In the genomic region with DNA sequence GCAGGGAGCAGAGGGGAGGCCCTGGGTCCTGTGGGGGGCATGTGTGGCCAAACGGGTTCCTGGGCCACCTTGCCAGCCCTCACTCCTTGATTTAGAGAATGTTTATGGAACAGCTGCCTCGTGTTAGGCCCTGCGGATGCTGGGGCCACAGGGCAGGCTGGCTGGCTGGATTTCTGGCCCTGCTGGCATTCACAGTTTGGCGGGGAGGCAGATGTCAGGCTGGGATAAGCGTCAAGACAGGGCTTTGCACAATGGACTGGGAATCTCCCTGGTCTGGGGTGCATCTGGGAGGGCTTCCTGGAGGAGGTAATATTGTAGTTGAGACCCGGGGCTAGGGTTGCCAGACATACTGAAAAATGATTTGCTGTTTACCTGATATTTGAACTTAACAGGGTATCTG, we compare ENCODE assay signal across 15 cellular contexts. TPM values are rescaled to one million over a fixed set of nuclear protein-coding genes. Genes with fewer than 3 reads are reported as not detected.
DNase-seq lines count a peak whose midpoint lies in the region; ATAC-seq, FAIRE-seq and TF ChIP-seq lines count a peak whose summit lies in the region.
"Had no signal": no experiment of that assay in that cellular context is flagged by ENCODE, and none has a peak within 500 bp of the region (broad histone marks: within the 10 kb centered on the region; RNA-seq: fewer than 3 reads in every experiment).

No MANE protein-coding gene starts in this region.

- DNase-seq in SK-N-SH (peak; percentile 53), colonic mucosa (no peak), type B pancreatic cell (ENCODE audit: extremely low spot score, unreplicated experiment) (peak; percentile 67), urothelium cell line (ENCODE audit: low spot score) (no peak), NCI-H1105 treated with DMSO at 0.1 percent for 48 hours (lab: John Stamatoyannopoulos, UW) (no peak)
- DNase-seq: 8988T; Karpas-422; stimulated activated CD4-positive, alpha-beta T cell treated with anti-CD3 and anti-CD28 coated beads, Interleukin-4, amount 100 ng/mL, for 1 hour had no signal

- H3K9me3 ChIP-seq in SK-N-SH = no peaks in the 10 kb centered on the region
- no peaks in the 10 kb centered on the region for H3K9me3 ChIP-seq in colonic mucosa
- H3K9me3 ChIP-seq in muscle layer of duodenum (ENCODE audit: control insufficient read depth in 1 of 2, low read length in 2 of 2) = no peaks in the 10 kb centered on the region

- H4K20me1 ChIP-seq in SK-N-SH (ENCODE audit: insufficient read depth) = peaks cover 77% of the 10 kb centered on the region

- 74% methylated on average over 6 of the region's 6 CpGs for WGBS in SK-N-SH (ENCODE audit: low lambda C conversion rate)

- peaks cover 28% of the 10 kb centered on the region for H3F3A ChIP-seq in SK-N-SH (replicated peaks; ENCODE audit: insufficient read depth)

- no peak for FAIRE-seq in urothelium cell line (lab: Jason Lieb, UNC)
- FAIRE-seq: GM12892, H54 had no signal

- no peaks in the 10 kb centered on the region for H3K27me3 Mint-ChIP-seq in type B pancreatic cell
- H3K27me3 Mint-ChIP-seq: stimulated activated naive CD8-positive, alpha-beta T cell treated with anti-CD3 and anti-CD28 coated beads, Interleukin-15, Interleukin-2, amounts not matched to agents 100 ng/mL and 50 ng/mL, for 24 hours had no signal

- H3K27ac ChIP-seq in SK-N-SH (ENCODE audit: low read depth in 2 of 2, low read length in 1 of 2) (peak overlapping the region; percentile 20 to 63; a peak in 3 of 4 replicates), colonic mucosa (peak overlapping the region; percentile 29), muscle layer of duodenum (ENCODE audit: low read length) (peak overlapping the region; percentile 61)
- H3K27ac ChIP-seq: parathyroid adenoma had no signal

- no peak overlapping the region for H3K4me3 ChIP-seq in SK-N-SH (ENCODE audit: low read depth in 2 of 2, low read length in 1 of 2)
- no peak overlapping the region for H3K4me3 ChIP-seq in colonic mucosa
- H3K4me3 ChIP-seq in muscle layer of duodenum (ENCODE audit: low read depth in 1 of 2, low read length in 2 of 2) = peak overlapping the region; percentile 30 to 37

- CTCF ChIA-PET in SK-N-SH (lab: Yijun Ruan, JAX) = interaction anchor here (1.2 to 1.7 kb wide), 4 partner anchors 12 to 80 kb away, joined by 4 to 5 read pairs (median 4); no protein-coding TSS in a partner anchor

- peaks cover 97% of the 10 kb centered on the region for H3K79me2 ChIP-seq in SK-N-SH (ENCODE audit: insufficient read depth)
- H3K79me2 ChIP-seq: parathyroid adenoma had no signal

- POLR2A ChIA-PET in SK-N-SH (lab: Yijun Ruan, JAX) = interaction anchor here (0.7 kb wide), 1 partner anchor 12 kb away, joined by 3 read pairs; no protein-coding TSS in a partner anchor

- H3K27ac Mint-ChIP-seq in type B pancreatic cell = peak overlapping the region; percentile 44
- H3K27ac Mint-ChIP-seq: stimulated activated naive CD8-positive, alpha-beta T cell treated with anti-CD3 and anti-CD28 coated beads, Interleukin-15, Interleukin-2, amounts not matched to agents 100 ng/mL and 50 ng/mL, for 24 hours had no signal

- no peaks in the 10 kb centered on the region for H3K9me3 Mint-ChIP-seq in type B pancreatic cell
- H3K9me3 Mint-ChIP-seq: stimulated activated naive CD8-positive, alpha-beta T cell treated with anti-CD3 and anti-CD28 coated beads, Interleukin-15, Interleukin-2, amounts not matched to agents 100 ng/mL and 50 ng/mL, for 24 hours had no signal

- peaks cover 38% of the 10 kb centered on the region for H3K4me1 Mint-ChIP-seq in type B pancreatic cell (ENCODE audit: unreplicated experiment)

- no peak for TF ChIP-seq EP300 in SK-N-SH (IDR thresholded peaks at IDR 0.05; ENCODE audit: borderline replicate concordance in 1 of 2, low read depth in 1 of 2, low read length in 1 of 2)

- H3K4me1 ChIP-seq in SK-N-SH (ENCODE audit: control insufficient read depth in 1 of 2, insufficient read depth in 2 of 2, low read depth in 1 of 2, low read length in 1 of 2) (peaks cover 43 to 48% of the 10 kb centered on the region in 2 experiments; a peak in 3 of 4 replicates), colonic mucosa (peaks cover 5% of the 10 kb centered on the region), muscle layer of duodenum (ENCODE audit: control insufficient read depth in 1 of 2, insufficient read depth in 2 of 2, low read length in 2 of 2) (peaks cover 4 to 46% of the 10 kb centered on the region in 2 donors)
- H3K4me1 ChIP-seq: parathyroid adenoma had no signal

- ATAC-seq in SK-N-SH treated with all-trans-retinoic acid at 6 μM for 48 hours (no peak), HG02623 (IDR thresholded peaks at IDR 0.05; ENCODE audit: unreplicated experiment) (no peak)

- H2AFZ ChIP-seq in SK-N-SH (ENCODE audit: low read depth) = no peak overlapping the region
- H2AFZ ChIP-seq: parathyroid adenoma had no signal

- H3K36me3 ChIP-seq in SK-N-SH (replicated peaks in 1 of 2; ENCODE audit: control insufficient read depth in 1 of 2, insufficient read depth in 2 of 2, low read length in 1 of 2) (no peaks in the 10 kb centered on the region), colonic mucosa (no peaks in the 10 kb centered on the region), muscle layer of duodenum (ENCODE audit: control insufficient read depth in 1 of 2, insufficient read depth in 2 of 2, low read length in 2 of 2) (no peaks in the 10 kb centered on the region)

- TF ChIP-seq RAD21 in SK-N-SH (IDR thresholded peaks at IDR 0.05; ENCODE audit: low read length) = no peak

- H3K36me3 Mint-ChIP-seq in type B pancreatic cell = no peaks in the 10 kb centered on the region

- intact Hi-C loops in colonic mucosa (cut with DNase I) = no loop called here

- peak overlapping the region; percentile 37 for H3K4me3 Mint-ChIP-seq in type B pancreatic cell
- H3K4me3 Mint-ChIP-seq: stimulated activated naive CD8-positive, alpha-beta T cell treated with anti-CD3 and anti-CD28 coated beads, Interleukin-15, Interleukin-2, amounts not matched to agents 100 ng/mL and 50 ng/mL, for 24 hours had no signal

- H3K9ac ChIP-seq in SK-N-SH = no peak overlapping the region
- no peak overlapping the region for H3K9ac ChIP-seq in colonic mucosa (ENCODE audit: low read depth in 2 of 2, low read length in 2 of 2)
- H3K9ac ChIP-seq: parathyroid adenoma had no signal

- no peaks in the 10 kb centered on the region for H3K9me2 ChIP-seq in SK-N-SH

- peak overlapping the region; percentile 83 for H3K4me2 ChIP-seq in SK-N-SH

- H3K27me3 ChIP-seq in SK-N-SH (ENCODE audit: insufficient read depth) (no peaks in the 10 kb centered on the region), colonic mucosa (no peaks in the 10 kb centered on the region), muscle layer of duodenum (ENCODE audit: low read depth, low read length) (no peaks in the 10 kb centered on the region)

- TF ChIP-seq CTCF in SK-N-SH (IDR thresholded peaks at IDR 0.05) = no peak
- TF ChIP-seq CTCF in colonic mucosa (IDR thresholded peaks at IDR 0.05) = no peak
- TF ChIP-seq CTCF in type B pancreatic cell (conservative IDR thresholded peaks at IDR 0.05) = no peak

TF ChIP-seq in SK-N-SH, 30 proteins besides CTCF, POLR2A, EP300 and RAD21 (continues in another document):
- TF ChIP-seq SMC3 (IDR thresholded peaks at IDR 0.05; ENCODE audit: low read depth, low read length) = no peak
- TF ChIP-seq POLR2AphosphoS5 (IDR thresholded peaks at IDR 0.05; ENCODE audit: low read depth, low read length) = no peak
- TF ChIP-seq RFX5 (IDR thresholded peaks at IDR 0.05; ENCODE audit: low read length) = no peak
- no peak for TF ChIP-seq CHD2 (IDR thresholded peaks at IDR 0.05; ENCODE audit: low read length, partially characterized antibody)
- TF ChIP-seq TEAD4 (IDR thresholded peaks at IDR 0.05; ENCODE audit: borderline replicate concordance, insufficient read depth) = no peak
- TF ChIP-seq RXRA (IDR thresholded peaks at IDR 0.05; ENCODE audit: borderline replicate concordance, low read depth) = no peak
- TF ChIP-seq ELF1 (IDR thresholded peaks at IDR 0.05) = no peak
- no peak for TF ChIP-seq EZH2phosphoT487 (IDR thresholded peaks at IDR 0.05; ENCODE audit: borderline replicate concordance, low read depth)
- no peak for TF ChIP-seq SIN3A (IDR thresholded peaks at IDR 0.05; ENCODE audit: borderline replicate concordance, low read depth, low read length)
- no peak for TF ChIP-seq NRF1 (IDR thresholded peaks at IDR 0.05; ENCODE audit: low read depth, low read length)
- TF ChIP-seq FOXJ3 (CRISPR knock-in tag; IDR thresholded peaks at IDR 0.05) = no peak
- TF ChIP-seq MXI1 (IDR thresholded peaks at IDR 0.05; ENCODE audit: low read depth, low read length) = no peak
- TF ChIP-seq GATA2 (CRISPR knock-in tag; IDR thresholded peaks at IDR 0.05) = no peak

TF ChIP-seq in SK-N-SH treated with all-trans-retinoic acid at 6 μM for 48 hours, 23 proteins besides CTCF, POLR2A, EP300 and RAD21 (continues in another document):
- no peak for TF ChIP-seq ISL1 (CRISPR knock-in tag; IDR thresholded peaks at IDR 0.05)
- no peak for TF ChIP-seq ESRRG (CRISPR knock-in tag; IDR thresholded peaks at IDR 0.05)
- TF ChIP-seq, protein P1, sequence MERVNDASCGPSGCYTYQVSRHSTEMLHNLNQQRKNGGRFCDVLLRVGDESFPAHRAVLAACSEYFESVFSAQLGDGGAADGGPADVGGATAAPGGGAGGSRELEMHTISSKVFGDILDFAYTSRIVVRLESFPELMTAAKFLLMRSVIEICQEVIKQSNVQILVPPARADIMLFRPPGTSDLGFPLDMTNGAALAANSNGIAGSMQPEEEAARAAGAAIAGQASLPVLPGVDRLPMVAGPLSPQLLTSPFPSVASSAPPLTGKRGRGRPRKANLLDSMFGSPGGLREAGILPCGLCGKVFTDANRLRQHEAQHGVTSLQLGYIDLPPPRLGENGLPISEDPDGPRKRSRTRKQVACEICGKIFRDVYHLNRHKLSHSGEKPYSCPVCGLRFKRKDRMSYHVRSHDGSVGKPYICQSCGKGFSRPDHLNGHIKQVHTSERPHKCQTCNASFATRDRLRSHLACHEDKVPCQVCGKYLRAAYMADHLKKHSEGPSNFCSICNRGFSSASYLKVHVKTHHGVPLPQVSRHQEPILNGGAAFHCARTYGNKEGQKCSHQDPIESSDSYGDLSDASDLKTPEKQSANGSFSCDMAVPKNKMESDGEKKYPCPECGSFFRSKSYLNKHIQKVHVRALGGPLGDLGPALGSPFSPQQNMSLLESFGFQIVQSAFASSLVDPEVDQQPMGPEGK (CRISPR knock-in tag; IDR thresholded peaks at IDR 0.05; ENCODE audit: borderline replicate concordance) = no peak
- no peak for TF ChIP-seq ZNF70 (CRISPR knock-in tag; IDR thresholded peaks at IDR 0.05)

RNA-seq across cellular contexts. Expression of a gene that starts 13.8 kb away (rescaled TPM):
- 40.6 and 52.9 TPM in 2 replicates for polyA plus RNA-seq in SK-N-SH (2012; rRNA removed)
- polyA plus RNA-seq in SK-N-SH (2012; cell fraction: cytosol; rRNA removed) = 30.8 and 37.3 TPM in 2 replicates
- 21.5 and 23.7 TPM in 2 replicates for polyA plus RNA-seq in SK-N-SH (2012; cell fraction: nucleus; rRNA removed)
- total RNA-seq in colonic mucosa = 10 to 100 TPM in 1 of 2 donors, 1 to 10 TPM in 1; 3.8 to 21.3 TPM
- 22.2 and 32.8 TPM in 2 replicates for total RNA-seq in type B pancreatic cell (ENCODE audit: low replicate concordance)

Comparison
In these comparisons a context has a peak if more than half of its experiments do, and no peak if none do; other contexts are left out.
1. DNase-seq: peak in SK-N-SH (single experiment) and type B pancreatic cell (single experiment); none in colonic mucosa (single experiment), urothelium cell line (single experiment) and NCI-H1105 treated with DMSO at 0.1 percent for 48 hours (single experiment).
2. H3K4me3 ChIP-seq: peak in muscle layer of duodenum (2 of 2); none in SK-N-SH (0 of 2) and colonic mucosa (single experiment).
3. Peak in every context shown above with its lines, with median percentiles within 50 percentile points of each other: H3K27ac ChIP-seq.